In the genomic region with DNA sequence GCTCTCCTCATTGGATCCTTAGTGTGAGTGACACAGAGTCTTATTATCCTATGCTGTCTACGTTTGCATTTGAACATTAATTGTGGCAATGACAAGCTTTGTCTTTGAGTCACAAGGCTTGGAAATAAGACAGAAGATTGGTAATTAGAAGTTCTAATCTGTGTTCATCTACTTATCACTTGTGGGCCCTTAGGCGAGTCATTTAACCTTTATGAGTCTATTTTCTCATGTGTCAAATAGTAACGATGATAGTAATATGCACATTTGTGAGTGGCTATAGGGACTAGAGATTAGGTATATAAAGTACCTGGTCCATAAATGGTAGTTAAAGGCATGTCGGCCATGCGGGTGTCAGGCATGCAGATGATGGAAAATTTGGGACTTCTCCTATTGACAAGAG, we compare ENCODE assay signal across 22 cellular contexts.
DNase-seq lines count a peak whose midpoint lies in the region; ATAC-seq, FAIRE-seq and TF ChIP-seq lines count a peak whose summit lies in the region.
"Had no signal": no experiment of that assay in that cellular context is flagged by ENCODE, and none has a peak within 500 bp of the region (broad histone marks: within the 10 kb centered on the region; RNA-seq: fewer than 3 reads in every experiment).

No MANE protein-coding gene starts in this region.

- no peaks in the 10 kb centered on the region for H3K9me3 ChIP-seq in OCI-LY3 (ENCODE audit: insufficient read depth, low read length)
- H3K9me3 ChIP-seq in keratinocyte (ENCODE audit: control insufficient read depth, low read depth, low read length): no peaks in the 10 kb centered on the region
- no peaks in the 10 kb centered on the region for H3K9me3 ChIP-seq in upper lobe of left lung
- H3K9me3 ChIP-seq: left ventricle myocardium inferior, MG63 had no signal

- H3K27ac ChIP-seq in OCI-LY3 (ENCODE audit: low read length): peak overlapping the region; percentile 91
- no peak overlapping the region for H3K27ac ChIP-seq in keratinocyte (ENCODE audit: control insufficient read depth, insufficient read depth, low read length)
- peak overlapping the region in 3 of 4 donors; percentile 10 to 50 (median 10) for H3K27ac ChIP-seq in upper lobe of left lung
- H3K27ac ChIP-seq: left ventricle myocardium inferior had no signal

- WGBS in upper lobe of left lung, 2 donors: 90 to 97% methylated on average over 5 of the region's 5 CpGs

- peak overlapping the region; percentile 67 for H3K4me2 ChIP-seq in OCI-LY3 (ENCODE audit: low read length)
- no peak overlapping the region for H3K4me2 ChIP-seq in keratinocyte (ENCODE audit: control insufficient read depth, extremely low read depth, insufficient read depth, low read depth, low read length)

- H4K20me1 ChIP-seq in OCI-LY3 (ENCODE audit: insufficient read depth, low read length) (no peaks in the 10 kb centered on the region), keratinocyte (ENCODE audit: control insufficient read depth, extremely low read depth, insufficient read depth, low read length) (no peaks in the 10 kb centered on the region)

- peak overlapping the region; percentile 89 for H3K27ac Mint-ChIP-seq in activated naive CD4-positive, alpha-beta T cell treated with anti-CD3 and anti-CD28 coated beads for 36 hours
- H3K27ac Mint-ChIP-seq: type B pancreatic cell had no signal

- no peak for TF ChIP-seq CTCF in OCI-LY3 (IDR thresholded peaks at IDR 0.05; ENCODE audit: low read depth, low read length)
- TF ChIP-seq CTCF in keratinocyte (optimal IDR thresholded peaks at IDR 0.05 in 1 of 3, IDR thresholded peaks at IDR 0.05 in 1 of 3, conservative IDR thresholded peaks at IDR 0.05 in 1 of 3; ENCODE audit: extremely low read depth in 1 of 3, insufficient read depth in 2 of 3, low read length in 3 of 3): no peak
- TF ChIP-seq CTCF in upper lobe of left lung (IDR thresholded peaks at IDR 0.05): no peak

- CTCF ChIA-PET in activated naive CD4-positive, alpha-beta T cell treated with anti-CD3 and anti-CD28 coated beads for 36 hours (lab: Charles Lee): interaction anchor here (1.0 to 2.2 kb wide), 12 partner anchors 10 to 590 kb away, joined by 3 to 9 read pairs (median 4); no protein-coding TSS in a partner anchor

- dilution Hi-C loops in keratinocyte (cut with MboI; ENCODE audit: extremely low pct_ligation_motif_present, low sequenced_read_pairs): loop anchor here (25.0 kb wide), 1 partner anchor 240 kb away; no protein-coding TSS in a partner anchor

- H3K79me2 ChIP-seq in OCI-LY3 (ENCODE audit: low read length) (peaks cover 7% of the 10 kb centered on the region), keratinocyte (ENCODE audit: control insufficient read depth, insufficient read depth, low read length) (no peaks in the 10 kb centered on the region)

- H3K9me1 ChIP-seq in keratinocyte (ENCODE audit: control insufficient read depth, extremely low read depth, insufficient read depth, low read length): no peaks in the 10 kb centered on the region

- peak; percentile 26 for FAIRE-seq in keratinocyte (lab: Jason Lieb, UNC)
- FAIRE-seq: GM18507, HTR-8/SVneo, TTC549 had no signal

- peak overlapping the region; percentile 23 for H3K4me3 ChIP-seq in OCI-LY3 (ENCODE audit: low read length)
- no peak overlapping the region for H3K4me3 ChIP-seq in keratinocyte (ENCODE audit: control insufficient read depth in 2 of 3, extremely low read depth in 1 of 3, insufficient read depth in 2 of 3, low read depth in 1 of 3, low read length in 3 of 3)
- H3K4me3 ChIP-seq in upper lobe of left lung: no peak overlapping the region
- H3K4me3 ChIP-seq: left ventricle myocardium inferior, MG63 had no signal

- ATAC-seq in upper lobe of left lung (ENCODE audit: low FRiP score in 2 of 2): no peak
- ATAC-seq in GM21360 (IDR thresholded peaks at IDR 0.05; ENCODE audit: unreplicated experiment): no peak

- H2AFZ ChIP-seq in OCI-LY3 (ENCODE audit: low read depth, low read length): no peak overlapping the region
- no peak overlapping the region for H2AFZ ChIP-seq in keratinocyte (ENCODE audit: control insufficient read depth, low read length)

- no peaks in the 10 kb centered on the region for H3K27me3 ChIP-seq in OCI-LY3 (ENCODE audit: low read depth, low read length)
- H3K27me3 ChIP-seq in keratinocyte (ENCODE audit: control insufficient read depth, extremely low read depth, insufficient read depth, low read length): no peaks in the 10 kb centered on the region
- no peaks in the 10 kb centered on the region for H3K27me3 ChIP-seq in upper lobe of left lung
- H3K27me3 ChIP-seq: MG63 had no signal

- H3K9ac ChIP-seq in OCI-LY3 (ENCODE audit: low read length) (peak overlapping the region; percentile 72), keratinocyte (ENCODE audit: control insufficient read depth, extremely low read depth, insufficient read depth, low read length) (no peak overlapping the region)

- H3K9me3 Mint-ChIP-seq in activated naive CD4-positive, alpha-beta T cell treated with anti-CD3 and anti-CD28 coated beads for 36 hours: no peaks in the 10 kb centered on the region
- H3K9me3 Mint-ChIP-seq: type B pancreatic cell had no signal

- no peaks in the 10 kb centered on the region for H3K27me3 Mint-ChIP-seq in activated naive CD4-positive, alpha-beta T cell treated with anti-CD3 and anti-CD28 coated beads for 36 hours (ENCODE audit: low read depth)
- H3K27me3 Mint-ChIP-seq: type B pancreatic cell had no signal

- no peaks in the 10 kb centered on the region for H3K36me3 Mint-ChIP-seq in activated naive CD4-positive, alpha-beta T cell treated with anti-CD3 and anti-CD28 coated beads for 36 hours (ENCODE audit: low read depth)
- H3K36me3 Mint-ChIP-seq: type B pancreatic cell had no signal

- no peak for TF ChIP-seq POLR2A in upper lobe of left lung (IDR thresholded peaks at IDR 0.05)

- H3K4me1 ChIP-seq in OCI-LY3 (ENCODE audit: low read length) (peaks cover 83% of the 10 kb centered on the region), keratinocyte (ENCODE audit: control insufficient read depth, extremely low read depth, insufficient read depth, low read length) (peaks cover 10% of the 10 kb centered on the region), upper lobe of left lung (peaks cover 6 to 14% (median 11%) of the 10 kb centered on the region in 4 donors)
- H3K4me1 ChIP-seq: left ventricle myocardium inferior had no signal

- no peak for TF ChIP-seq EP300 in upper lobe of left lung (IDR thresholded peaks at IDR 0.05)

- peak; percentile 14 for DNase-seq in activated naive CD4-positive, alpha-beta T cell treated with anti-CD3 and anti-CD28 coated beads for 36 hours
- DNase-seq in activated naive CD4-positive, alpha-beta T cell (lab: John Stamatoyannopoulos, UW): no peak
- DNase-seq in keratinocyte (ENCODE audit: low read depth, low spot score) (no peak), upper lobe of left lung (no peak), NCI-H2107 (lab: John Stamatoyannopoulos, UW) (no peak)
- DNase-seq: amniotic stem cell; C1 segment of cervical spinal cord; DND-41; KG1; left ventricle myocardium inferior; MG63; NCI-H1417; NCI-H2081; NCI-H748 treated with DMSO at 0.1 percent for 48 hours; stimulated activated CD4-positive, alpha-beta T cell treated with anti-CD3 and anti-CD28 coated beads, Interleukin-1b, Interleukin-23, amount 100 ng/mL, for 48 hours; stimulated activated CD8-positive, alpha-beta memory T cell treated with anti-CD3 and anti-CD28 coated beads, Interleukin-4, amount 100 ng/mL, for 48 hours had no signal

- intact Hi-C loops in activated naive CD4-positive, alpha-beta T cell treated with anti-CD3 and anti-CD28 coated beads for 36 hours (cut with micrococcal nuclease): loop anchor here (1.0 to 5.0 kb wide), 3 partner anchors 52 to 458 kb away; no protein-coding TSS in a partner anchor

- H3K4me1 Mint-ChIP-seq in activated naive CD4-positive, alpha-beta T cell treated with anti-CD3 and anti-CD28 coated beads for 36 hours (ENCODE audit: low read depth): peaks cover 54% of the 10 kb centered on the region

- H3K4me3 Mint-ChIP-seq in activated naive CD4-positive, alpha-beta T cell treated with anti-CD3 and anti-CD28 coated beads for 36 hours: no peak overlapping the region
- H3K4me3 Mint-ChIP-seq: type B pancreatic cell had no signal

- H3K36me3 ChIP-seq in OCI-LY3 (replicated peaks; ENCODE audit: low read depth, low read length) (no peaks in the 10 kb centered on the region), keratinocyte (ENCODE audit: control insufficient read depth in 2 of 2, extremely low read depth in 1 of 2, insufficient read depth in 2 of 2, low read length in 2 of 2) (no peaks in the 10 kb centered on the region), upper lobe of left lung (no peaks in the 10 kb centered on the region)
- H3K36me3 ChIP-seq: left ventricle myocardium inferior, MG63 had no signal
